In genomic region chr3:119428538-119428937, GRCh38 we compare ENCODE assay signal across 19 cellular contexts. TPM values are rescaled to one million over a fixed set of nuclear protein-coding genes. Genes with fewer than 3 reads are reported as not detected.
DNase-seq lines count a peak whose midpoint lies in the region; ATAC-seq and TF ChIP-seq lines count a peak whose summit lies in the region.
"Had no signal": no experiment of that assay in that cellular context is flagged by ENCODE, and none has a peak within 500 bp of the region (broad histone marks: within the 10 kb centered on the region; RNA-seq: fewer than 3 reads in every experiment).

No MANE protein-coding gene starts in this region.

- H3K4me3 ChIP-seq in Panc1 (ENCODE audit: low read depth in 2 of 2, low read length in 2 of 2) (no peak overlapping the region), fibroblast of villous mesenchyme (ENCODE audit: low read depth, low read length) (no peak overlapping the region)
- H3K4me3 ChIP-seq: MG63, Peyer's patch, psoas muscle, thyroid gland had no signal

- peak; percentile 12 for TF ChIP-seq CTCF in GM13977 (IDR thresholded peaks at IDR 0.05; ENCODE audit: extremely low read depth, insufficient read depth, missing control alignments)
- peak; percentile 6; the same call in 1 of the 2 replicates for TF ChIP-seq CTCF in Panc1 (IDR thresholded peaks at IDR 0.05)
- peak; percentile 17 for TF ChIP-seq CTCF in fibroblast of villous mesenchyme (IDR thresholded peaks at IDR 0.05; ENCODE audit: insufficient read depth, low read depth, low read length)
- no peak for TF ChIP-seq CTCF in GM13976 (IDR thresholded peaks at IDR 0.05; ENCODE audit: borderline replicate concordance, control extremely low read depth, extremely low read depth, insufficient read depth, missing control alignments)

- H3K4me1 ChIP-seq in Panc1 (ENCODE audit: control insufficient read depth, insufficient read depth, low read length), result no peaks in the 10 kb centered on the region
- H3K4me1 ChIP-seq: Peyer's patch, psoas muscle, thyroid gland had no signal

- intact Hi-C loops in Panc1 (cut with micrococcal nuclease; ENCODE audit: unreplicated experiment), result no loop called here

- POLR2A ChIA-PET in Panc1 (lab: Charles Lee), result no interaction called here

- DNase-seq in DMS53 (lab: John Stamatoyannopoulos, UW), result peak; percentile 41
- no peak for DNase-seq in GM13977 (ENCODE audit: low spot score)
- DNase-seq in Panc1 (ENCODE audit: low read depth, low spot score), result no peak
- DNase-seq in fibroblast of villous mesenchyme (ENCODE audit: low read depth), result peak; percentile 7
- DNase-seq in GM13976 (ENCODE audit: low spot score), result no peak
- no peak for DNase-seq in T-helper 2 cell
- DNase-seq: activated CD4-positive, alpha-beta memory T cell treated with anti-CD3 and anti-CD28 coated beads for 36 hours; activated naive CD8-positive, alpha-beta T cell treated with anti-CD3 and anti-CD28 coated beads for 36 hours; kidney; MG63; NCI-H187 treated with DMSO at 0.1 percent for 48 hours; NCI-H510A; Peyer's patch; psoas muscle; stimulated activated naive B cell treated with anti-CD40 and anti-IgM and Interleukin-4, amounts not matched to agents 10 μg/mL and 1 μg/mL and 100 μg/mL, for 72 hours; thyroid gland had no signal

- ATAC-seq in Panc1 (no peak), HG03469 (IDR thresholded peaks at IDR 0.05; ENCODE audit: unreplicated experiment) (no peak)
- ATAC-seq: natural killer cell treated with Interleukin-12 subunit alpha and Interleukin-12 subunit beta and Interleukin-15 and Interleukin-18, amount 100 ng/mL, for 72 hours; psoas muscle; stimulated activated naive B cell treated with anti-CD40 and anti-IgM and Interleukin-4, amounts not matched to agents 10 μg/mL and 1 μg/mL and 100 μg/mL, for 72 hours had no signal

- H3K27ac ChIP-seq in Panc1 (ENCODE audit: low read length), result no peak overlapping the region
- H3K27ac ChIP-seq: BLaER1 treated with 17β-estradiol and CSF1 and Interleukin-3, amounts not matched to agents 10 nM and 100 nM; Peyer's patch; psoas muscle; thyroid gland had no signal

- peaks cover 35% of the 10 kb centered on the region for H3K9me3 ChIP-seq in Panc1 (ENCODE audit: control insufficient read depth, insufficient read depth, low read depth, low read length)
- H3K9me3 ChIP-seq: thyroid gland had no signal

- in situ Hi-C loops in GM13977 (cut with MboI; ENCODE audit: low pct_unique_long_range_greater_than_20kb, low sequenced_read_pairs, unreplicated experiment), result no loop called here
- in situ Hi-C loops in Panc1 (cut with HindIII; ENCODE audit: low pct_unique_long_range_greater_than_20kb, low sequenced_read_pairs), result no loop called here
- in situ Hi-C loops in GM13976 (cut with MboI; ENCODE audit: low sequenced_read_pairs, unreplicated experiment), result no loop called here

- BruUV-seq in Panc1 (replicated peaks; lab: Mats Ljungman, UMichigan), result no TSS peak

- H3K36me3 ChIP-seq in Panc1 (ENCODE audit: control insufficient read depth, insufficient read depth, low read length), result peaks cover 25% of the 10 kb centered on the region

- CTCF ChIA-PET in Panc1 (lab: Charles Lee), result interaction anchor here (0.6 kb wide), 1 partner anchor 369 kb away, joined by 3 read pairs; no protein-coding TSS in a partner anchor

- no peaks in the 10 kb centered on the region for H3K27me3 ChIP-seq in Panc1 (ENCODE audit: control insufficient read depth, insufficient read depth, low read length)
- H3K27me3 ChIP-seq: BLaER1 treated with 17β-estradiol and CSF1 and Interleukin-3, amounts not matched to agents 10 nM and 100 nM; MG63; Peyer's patch; thyroid gland had no signal

RNA-seq across cellular contexts. Expression of gene TMEM39A, which starts 34.9 kb away (rescaled TPM):
- total RNA-seq in Panc1 (2021; ENCODE audit: unreplicated experiment), result 47.8 TPM
- 33.7 TPM for polyA plus RNA-seq in Panc1 (2012; ENCODE audit: insufficient read length)
- 72.2 and 88.5 TPM in 2 replicates for total RNA-seq in fibroblast of villous mesenchyme

RNA-seq across cellular contexts. Expression of gene POGLUT1, which starts 40.2 kb away (rescaled TPM):
- 24.6 TPM for total RNA-seq in Panc1 (2021; ENCODE audit: unreplicated experiment)
- 14.4 TPM for polyA plus RNA-seq in Panc1 (2012; ENCODE audit: insufficient read length)
- total RNA-seq in fibroblast of villous mesenchyme, result 14.2 and 29.8 TPM in 2 replicates

Comparison
In these comparisons a context has a peak if more than half of its experiments do, and no peak if none do; other contexts are left out.
1. DNase-seq: peak in DMS53 (single experiment) and fibroblast of villous mesenchyme (single experiment); none in GM13977 (single experiment), Panc1 (single experiment), GM13976 (single experiment) and T-helper 2 cell (0 of 5).